In genomic region chr11:32870676-32871075, GRCh38 we compare ENCODE assay signal across 8 cellular contexts. TPM values are rescaled to one million over a fixed set of nuclear protein-coding genes. Genes with fewer than 3 reads are reported as not detected.
DNase-seq lines count a peak whose midpoint lies in the region; TF ChIP-seq lines count a peak whose summit lies in the region.

No MANE protein-coding gene starts in this region.

- peaks cover 35% of the 10 kb centered on the region for H3K27me3 Mint-ChIP-seq in activated naive CD4-positive, alpha-beta T cell treated with anti-CD3 and anti-CD28 coated beads, Interleukin-2, amount 10 ng/mL, durations not matched to agents 7 days and 5 days
- H3K27me3 Mint-ChIP-seq in osteocyte (ENCODE audit: unreplicated experiment), result peaks cover 44% of the 10 kb centered on the region

- H3K36me3 Mint-ChIP-seq in activated naive CD4-positive, alpha-beta T cell treated with anti-CD3 and anti-CD28 coated beads, Interleukin-2, amount 10 ng/mL, durations not matched to agents 7 days and 5 days, result no peaks in the 10 kb centered on the region
- no peaks in the 10 kb centered on the region for H3K36me3 Mint-ChIP-seq in osteocyte (ENCODE audit: unreplicated experiment)

- no peak overlapping the region for H3K4me3 Mint-ChIP-seq in activated naive CD4-positive, alpha-beta T cell treated with anti-CD3 and anti-CD28 coated beads, Interleukin-2, amount 10 ng/mL, durations not matched to agents 7 days and 5 days
- no peak overlapping the region for H3K4me3 Mint-ChIP-seq in osteocyte (ENCODE audit: unreplicated experiment)

- CTCF ChIA-PET in activated naive CD4-positive, alpha-beta T cell treated with anti-CD3 and anti-CD28 coated beads, Interleukin-2, amount 10 ng/mL, durations not matched to agents 7 days and 5 days (lab: Charles Lee), result no interaction called here

- no peaks in the 10 kb centered on the region for H3K4me1 Mint-ChIP-seq in activated naive CD4-positive, alpha-beta T cell treated with anti-CD3 and anti-CD28 coated beads, Interleukin-2, amount 10 ng/mL, durations not matched to agents 7 days and 5 days
- H3K4me1 Mint-ChIP-seq in osteocyte (ENCODE audit: unreplicated experiment), result no peaks in the 10 kb centered on the region

- TF ChIP-seq CTCF in osteocyte (IDR thresholded peaks at IDR 0.05), result peak; percentile 44

- peak; percentile 19 for DNase-seq in DMS153 (lab: John Stamatoyannopoulos, UW)
- no peak for DNase-seq in DMS153 treated with DMSO at 0.1 percent for 48 hours (lab: John Stamatoyannopoulos, UW; ENCODE audit: unreplicated experiment)
- peak; percentile 26 for DNase-seq in NCI-H1105 treated with DMSO at 0.1 percent for 48 hours (lab: John Stamatoyannopoulos, UW)
- peak; percentile 34 for DNase-seq in activated naive CD4-positive, alpha-beta T cell treated with anti-CD3 and anti-CD28 coated beads, Interleukin-2, amount 10 ng/mL, durations not matched to agents 7 days and 5 days
- DNase-seq in osteocyte (ENCODE audit: extremely low spot score, unreplicated experiment), result no peak
- no peak for DNase-seq in kidney glomerular epithelial cell (lab: John Stamatoyannopoulos, UW)
- DNase-seq in GM03348 (ENCODE audit: low spot score), result no peak
- DNase-seq in occipital lobe (lab: John Stamatoyannopoulos, UW), result no peak

- peaks cover 4% of the 10 kb centered on the region for H3K9me3 Mint-ChIP-seq in activated naive CD4-positive, alpha-beta T cell treated with anti-CD3 and anti-CD28 coated beads, Interleukin-2, amount 10 ng/mL, durations not matched to agents 7 days and 5 days
- peaks cover 7% of the 10 kb centered on the region for H3K9me3 Mint-ChIP-seq in osteocyte (ENCODE audit: unreplicated experiment)

- H3K27ac Mint-ChIP-seq in activated naive CD4-positive, alpha-beta T cell treated with anti-CD3 and anti-CD28 coated beads, Interleukin-2, amount 10 ng/mL, durations not matched to agents 7 days and 5 days, result no peak overlapping the region
- no peak overlapping the region for H3K27ac Mint-ChIP-seq in osteocyte (ENCODE audit: unreplicated experiment)

RNA-seq across cellular contexts. Expression of gene QSER1, which starts 21.9 kb away (rescaled TPM):
- total RNA-seq in osteocyte, result 29.2 and 32.4 TPM in 2 replicates
- total RNA-seq in occipital lobe, result 66.8 TPM

RNA-seq across cellular contexts. Expression of gene PRRG4, which starts 40.9 kb away (rescaled TPM):
- total RNA-seq in osteocyte, result not detected in 2 replicates
- 0.16 TPM for total RNA-seq in occipital lobe

Comparison
In these comparisons a context has a peak if more than half of its experiments do, and no peak if none do; other contexts are left out.
1. DNase-seq: peak in DMS153 (single experiment), NCI-H1105 treated with DMSO at 0.1 percent for 48 hours (single experiment) and activated naive CD4-positive, alpha-beta T cell treated with anti-CD3 and anti-CD28 coated beads, Interleukin-2, amount 10 ng/mL, durations not matched to agents 7 days and 5 days (single experiment); none in DMS153 treated with DMSO at 0.1 percent for 48 hours (single experiment), osteocyte (single experiment), kidney glomerular epithelial cell (single experiment), GM03348 (single experiment) and occipital lobe (single experiment).